8 cellular contexts compared by ENCODE assay signal in the genomic region with DNA sequence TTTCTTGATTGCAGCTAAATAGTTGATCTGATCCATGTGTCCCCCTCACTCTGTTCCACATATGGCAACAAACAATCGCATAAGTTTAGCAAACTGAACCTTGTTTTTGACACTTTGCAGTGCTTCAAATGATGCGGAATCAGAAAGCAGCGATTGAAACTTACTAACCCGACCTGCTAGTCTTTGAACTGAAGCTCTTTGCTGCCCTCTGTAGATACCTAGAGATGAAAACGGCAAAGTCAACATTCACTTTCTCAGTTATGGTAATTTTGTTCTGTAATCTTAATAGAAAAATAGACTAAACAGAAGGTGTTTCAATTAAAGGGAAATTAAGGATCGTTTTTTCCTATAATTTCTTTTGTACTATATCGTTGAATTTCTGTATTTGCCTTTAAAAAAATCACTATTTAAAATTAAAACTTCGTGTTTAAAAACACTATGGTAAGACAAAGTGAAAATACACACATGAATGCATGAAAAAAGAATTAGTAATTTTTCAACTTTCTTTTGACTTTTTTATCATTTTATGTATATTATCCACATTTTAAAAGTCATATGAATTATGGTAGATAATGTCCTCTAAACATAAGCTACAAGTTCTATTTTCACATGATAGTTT.
DNase-seq lines count a peak whose midpoint lies in the region; ATAC-seq, FAIRE-seq and TF ChIP-seq lines count a peak whose summit lies in the region.

No MANE protein-coding gene starts in this region.

- no peak for ATAC-seq in HG03039 (IDR thresholded peaks at IDR 0.05; ENCODE audit: unreplicated experiment)
- ATAC-seq in natural killer cell treated with Interleukin-12 subunit alpha and Interleukin-12 subunit beta and Interleukin-15 and Interleukin-18, amount 100 ng/mL, for 72 hours, result no peak

- peak; percentile 62 for TF ChIP-seq CTCF in HFF-Myc (IDR thresholded peaks at IDR 0.05; ENCODE audit: low read depth, low read length, missing control alignments)
- peak; percentile 78 for TF ChIP-seq CTCF in astrocyte of the cerebellum (IDR thresholded peaks at IDR 0.05; ENCODE audit: low read depth, low read length, missing control alignments)

- FAIRE-seq in islet of Langerhans (lab: Jason Lieb, UNC), result peak; percentile 99

- H3K9me3 Mint-ChIP-seq in natural killer cell treated with Interleukin-12 subunit alpha and Interleukin-12 subunit beta and Interleukin-15 and Interleukin-18, amount 100 ng/mL, for 72 hours, result peaks cover 10% of the 10 kb centered on the region

- H3K4me1 Mint-ChIP-seq in natural killer cell treated with Interleukin-12 subunit alpha and Interleukin-12 subunit beta and Interleukin-15 and Interleukin-18, amount 100 ng/mL, for 72 hours (ENCODE audit: low read depth in 2 of 2), result no peaks in the 10 kb centered on the region

- DNase-seq in COLO829 (ENCODE audit: low spot score), result peak; percentile 30
- peak; percentile 61 for DNase-seq in HFF-Myc (ENCODE audit: extremely low read depth, low read depth)
- peak; percentile 80 for DNase-seq in NCI-H2227 (lab: John Stamatoyannopoulos, UW; ENCODE audit: unreplicated experiment)
- DNase-seq in astrocyte of the cerebellum (ENCODE audit: low read depth), result peak; percentile 41
- DNase-seq in activated T-cell treated with anti-CD3 and anti-CD28 coated beads, Interleukin-2, amount 50 U/mL, for 1 hour, result no peak
- DNase-seq in natural killer cell treated with Interleukin-12 subunit alpha and Interleukin-12 subunit beta and Interleukin-15 and Interleukin-18, amount 100 ng/mL, for 72 hours (ENCODE audit: low spot score), result no peak

- no peak overlapping the region for H3K27ac Mint-ChIP-seq in natural killer cell treated with Interleukin-12 subunit alpha and Interleukin-12 subunit beta and Interleukin-15 and Interleukin-18, amount 100 ng/mL, for 72 hours

- H3K27me3 Mint-ChIP-seq in natural killer cell treated with Interleukin-12 subunit alpha and Interleukin-12 subunit beta and Interleukin-15 and Interleukin-18, amount 100 ng/mL, for 72 hours, result no peaks in the 10 kb centered on the region

- H3K4me3 ChIP-seq in HFF-Myc (replicated peaks; ENCODE audit: low read depth, low read length) (no peak overlapping the region), astrocyte of the cerebellum (ENCODE audit: low read depth, low read length) (no peak overlapping the region)

- no peak overlapping the region for H3K4me3 Mint-ChIP-seq in natural killer cell treated with Interleukin-12 subunit alpha and Interleukin-12 subunit beta and Interleukin-15 and Interleukin-18, amount 100 ng/mL, for 72 hours

- in situ Hi-C loops in astrocyte of the cerebellum (cut with HindIII; ENCODE audit: low sequenced_read_pairs), result no loop called here

- H3K36me3 Mint-ChIP-seq in natural killer cell treated with Interleukin-12 subunit alpha and Interleukin-12 subunit beta and Interleukin-15 and Interleukin-18, amount 100 ng/mL, for 72 hours, result no peaks in the 10 kb centered on the region

Comparison
In these comparisons a context has a peak if more than half of its experiments do, and no peak if none do; other contexts are left out.
1. DNase-seq: peak in COLO829 (single experiment), HFF-Myc (single experiment), NCI-H2227 (single experiment) and astrocyte of the cerebellum (single experiment); none in activated T-cell treated with anti-CD3 and anti-CD28 coated beads, Interleukin-2, amount 50 U/mL, for 1 hour (single experiment) and natural killer cell treated with Interleukin-12 subunit alpha and Interleukin-12 subunit beta and Interleukin-15 and Interleukin-18, amount 100 ng/mL, for 72 hours (single experiment).